2 cellular contexts compared by ENCODE assay signal in the genomic region with DNA sequence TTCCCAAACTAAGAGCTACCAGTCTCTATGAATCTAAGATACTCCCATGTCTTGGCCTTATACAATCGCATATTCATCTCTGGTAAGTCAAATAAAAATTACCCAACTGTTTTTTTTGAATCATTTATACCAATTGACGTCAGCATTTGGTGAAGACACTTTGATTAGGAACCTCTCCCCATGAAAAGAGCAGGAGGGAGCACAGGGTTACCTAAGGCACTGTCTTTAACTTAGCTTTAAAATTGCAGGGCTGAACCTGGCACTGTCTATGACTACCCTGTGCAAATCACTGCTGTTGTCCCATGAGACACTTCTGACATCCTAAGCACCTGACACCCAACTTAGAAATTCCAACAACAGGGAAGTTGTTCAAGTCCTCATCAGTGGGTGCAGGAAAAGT.
"Had no signal": no experiment of that assay in that cellular context is flagged by ENCODE, and none has a peak within 500 bp of the region (broad histone marks: within the 10 kb centered on the region; RNA-seq: fewer than 3 reads in every experiment).

No MANE protein-coding gene starts in this region.

- DNase-seq: IMR-90, KBM-7 had no signal
